1 cellular context compared by ENCODE assay signal in genomic region chr11:1640076-1640946, GRCh38.
TF ChIP-seq lines count a peak whose summit lies in the region.

No MANE protein-coding gene starts in this region.

TF ChIP-seq in HepG2, 621 proteins besides CTCF, POLR2A, EP300 and RAD21 (continued from another document and continues in another):
- TF ChIP-seq ZHX2 (IDR thresholded peaks at IDR 0.05; ENCODE audit: low read depth) (no peak), ZHX2 (CRISPR knock-in tag; IDR thresholded peaks at IDR 0.05; ENCODE audit: borderline replicate concordance) (no peak), XRCC5 (optimal IDR thresholded peaks at IDR 0.05; ENCODE audit: low read length) (peak; percentile 18), ZNF276 (CRISPR knock-in tag; IDR thresholded peaks at IDR 0.05; ENCODE audit: low read depth) (no peak), ZBTB40 (IDR thresholded peaks at IDR 0.05) (no peak), ZBTB40 (CRISPR knock-in tag; IDR thresholded peaks at IDR 0.05) (no peak), CHCHD3 (CRISPR knock-in tag; IDR thresholded peaks at IDR 0.05) (no peak), PHF5A (CRISPR knock-in tag; IDR thresholded peaks at IDR 0.05; ENCODE audit: low read depth, unreplicated experiment) (no peak), MATR3 (CRISPR knock-in tag; IDR thresholded peaks at IDR 0.05) (no peak), ZNF710 (CRISPR knock-in tag; IDR thresholded peaks at IDR 0.05; ENCODE audit: borderline replicate concordance) (no peak), SMC3 (IDR thresholded peaks at IDR 0.05; ENCODE audit: low read length) (peak; percentile 24; the same call in 1 of the 2 replicates), MEIS2 (CRISPR knock-in tag; IDR thresholded peaks at IDR 0.05) (0 out of 2 replicates have a peak, but pooled peaks have one; percentile 42), FOXP1 (IDR thresholded peaks at IDR 0.05) (no peak), FOXP1 (CRISPR knock-in tag; IDR thresholded peaks at IDR 0.05) (no peak), ELF3 (CRISPR knock-in tag; IDR thresholded peaks at IDR 0.05) (peak; percentile 25; the same call in 1 of the 2 replicates), ZNF841 (CRISPR knock-in tag; IDR thresholded peaks at IDR 0.05; ENCODE audit: borderline replicate concordance) (no peak), ZNF788 (CRISPR knock-in tag; IDR thresholded peaks at IDR 0.05; ENCODE audit: borderline replicate concordance) (no peak), EHMT2 (IDR thresholded peaks at IDR 0.05; ENCODE audit: borderline replicate concordance, low read depth, low read length) (no peak), PRDM10 (CRISPR knock-in tag; IDR thresholded peaks at IDR 0.05; ENCODE audit: low read depth) (no peak), ZNF792 (CRISPR knock-in tag; IDR thresholded peaks at IDR 0.05) (no peak), ZNF549 (CRISPR knock-in tag; IDR thresholded peaks at IDR 0.05) (no peak), STAG1 (CRISPR knock-in tag; IDR thresholded peaks at IDR 0.05) (peak; percentile 68), ZNF18 (CRISPR knock-in tag; IDR thresholded peaks at IDR 0.05; ENCODE audit: insufficient replicate concordance) (no peak), PREB (CRISPR knock-in tag; IDR thresholded peaks at IDR 0.05) (no peak), ZNF496 (CRISPR knock-in tag; IDR thresholded peaks at IDR 0.05; ENCODE audit: insufficient replicate concordance) (no peak)
